In the genomic region with DNA sequence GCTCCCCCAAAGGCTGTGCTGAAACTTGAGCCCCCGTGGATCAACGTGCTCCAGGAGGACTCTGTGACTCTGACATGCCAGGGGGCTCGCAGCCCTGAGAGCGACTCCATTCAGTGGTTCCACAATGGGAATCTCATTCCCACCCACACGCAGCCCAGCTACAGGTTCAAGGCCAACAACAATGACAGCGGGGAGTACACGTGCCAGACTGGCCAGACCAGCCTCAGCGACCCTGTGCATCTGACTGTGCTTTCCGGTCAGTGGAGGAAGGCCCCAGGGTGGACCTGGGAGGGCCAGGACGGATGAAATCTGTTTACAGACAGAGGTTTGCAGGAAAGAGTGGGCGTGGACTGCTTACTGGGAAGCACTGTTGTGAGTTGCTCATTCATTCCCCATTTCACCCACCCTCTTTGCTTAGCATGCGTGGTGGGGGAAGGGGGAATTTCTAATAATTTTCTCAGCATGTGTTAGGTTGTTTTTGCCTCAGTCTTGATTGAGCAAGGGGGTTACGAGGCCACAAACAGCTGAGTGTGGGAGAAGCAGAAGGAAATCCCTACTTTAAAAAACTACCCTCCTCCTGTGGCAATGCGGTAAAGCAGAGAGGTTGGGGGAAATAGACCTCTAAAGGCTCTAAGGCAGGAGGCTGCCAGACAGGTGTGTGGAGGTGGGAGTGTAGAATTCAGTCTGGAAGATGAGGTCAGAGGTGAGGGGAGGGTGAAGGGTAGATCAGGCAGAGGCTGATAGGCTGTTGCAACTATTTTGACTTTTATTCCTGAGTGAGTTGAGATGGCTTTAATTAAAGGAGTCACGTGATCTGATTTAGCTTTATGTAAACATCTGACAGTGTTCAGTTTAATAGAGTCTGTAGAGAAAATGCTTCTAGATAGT, we compare ENCODE assay signal across 1 cellular context.
TF ChIP-seq lines count a peak whose summit lies in the region.

No MANE protein-coding gene starts in this region.

TF ChIP-seq in HepG2, 621 proteins besides CTCF, POLR2A, EP300 and RAD21 (continued from another document):
- TF ChIP-seq, protein P1, sequence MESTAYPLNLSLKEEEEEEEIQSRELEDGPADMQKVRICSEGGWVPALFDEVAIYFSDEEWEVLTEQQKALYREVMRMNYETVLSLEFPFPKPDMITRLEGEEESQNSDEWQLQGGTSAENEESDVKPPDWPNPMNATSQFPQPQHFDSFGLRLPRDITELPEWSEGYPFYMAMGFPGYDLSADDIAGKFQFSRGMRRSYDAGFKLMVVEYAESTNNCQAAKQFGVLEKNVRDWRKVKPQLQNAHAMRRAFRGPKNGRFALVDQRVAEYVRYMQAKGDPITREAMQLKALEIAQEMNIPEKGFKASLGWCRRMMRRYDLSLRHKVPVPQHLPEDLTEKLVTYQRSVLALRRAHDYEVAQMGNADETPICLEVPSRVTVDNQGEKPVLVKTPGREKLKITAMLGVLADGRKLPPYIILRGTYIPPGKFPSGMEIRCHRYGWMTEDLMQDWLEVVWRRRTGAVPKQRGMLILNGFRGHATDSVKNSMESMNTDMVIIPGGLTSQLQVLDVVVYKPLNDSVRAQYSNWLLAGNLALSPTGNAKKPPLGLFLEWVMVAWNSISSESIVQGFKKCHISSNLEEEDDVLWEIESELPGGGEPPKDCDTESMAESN (CRISPR knock-in tag; conservative IDR thresholded peaks at IDR 0.05), result 0 out of 2 replicates have a peak, but pooled peaks have one; percentile 32
- TF ChIP-seq ZNF326 (CRISPR knock-in tag; IDR thresholded peaks at IDR 0.05; ENCODE audit: borderline replicate concordance), result no peak
- TF ChIP-seq KDM2A (CRISPR knock-in tag; IDR thresholded peaks at IDR 0.05; ENCODE audit: borderline replicate concordance, low read depth), result peak; percentile 23; the same call in 1 of the 2 replicates
- TF ChIP-seq, protein P2, sequence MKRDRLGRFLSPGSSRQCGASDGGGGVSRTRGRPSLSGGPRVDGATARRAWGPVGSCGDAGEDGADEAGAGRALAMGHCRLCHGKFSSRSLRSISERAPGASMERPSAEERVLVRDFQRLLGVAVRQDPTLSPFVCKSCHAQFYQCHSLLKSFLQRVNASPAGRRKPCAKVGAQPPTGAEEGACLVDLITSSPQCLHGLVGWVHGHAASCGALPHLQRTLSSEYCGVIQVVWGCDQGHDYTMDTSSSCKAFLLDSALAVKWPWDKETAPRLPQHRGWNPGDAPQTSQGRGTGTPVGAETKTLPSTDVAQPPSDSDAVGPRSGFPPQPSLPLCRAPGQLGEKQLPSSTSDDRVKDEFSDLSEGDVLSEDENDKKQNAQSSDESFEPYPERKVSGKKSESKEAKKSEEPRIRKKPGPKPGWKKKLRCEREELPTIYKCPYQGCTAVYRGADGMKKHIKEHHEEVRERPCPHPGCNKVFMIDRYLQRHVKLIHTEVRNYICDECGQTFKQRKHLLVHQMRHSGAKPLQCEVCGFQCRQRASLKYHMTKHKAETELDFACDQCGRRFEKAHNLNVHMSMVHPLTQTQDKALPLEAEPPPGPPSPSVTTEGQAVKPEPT (CRISPR knock-in tag; IDR thresholded peaks at IDR 0.05; ENCODE audit: low read depth), result no peak
- 0 out of 2 replicates have a peak, but pooled peaks have one; percentile 20 for TF ChIP-seq ZNF788 (CRISPR knock-in tag; IDR thresholded peaks at IDR 0.05; ENCODE audit: borderline replicate concordance)
- no peak for TF ChIP-seq SMARCC2 (IDR thresholded peaks at IDR 0.05)
- TF ChIP-seq ETV5 (CRISPR knock-in tag; IDR thresholded peaks at IDR 0.05; ENCODE audit: borderline replicate concordance), result peak; percentile 39; the same call in 1 of the 2 replicates
- TF ChIP-seq RAD51 (IDR thresholded peaks at IDR 0.05; ENCODE audit: borderline replicate concordance), result peak; percentile 86
- peak; percentile 31; the same call in 1 of the 2 replicates for TF ChIP-seq ZFX (CRISPR knock-in tag; IDR thresholded peaks at IDR 0.05; ENCODE audit: low read depth)
- TF ChIP-seq, protein P3, sequence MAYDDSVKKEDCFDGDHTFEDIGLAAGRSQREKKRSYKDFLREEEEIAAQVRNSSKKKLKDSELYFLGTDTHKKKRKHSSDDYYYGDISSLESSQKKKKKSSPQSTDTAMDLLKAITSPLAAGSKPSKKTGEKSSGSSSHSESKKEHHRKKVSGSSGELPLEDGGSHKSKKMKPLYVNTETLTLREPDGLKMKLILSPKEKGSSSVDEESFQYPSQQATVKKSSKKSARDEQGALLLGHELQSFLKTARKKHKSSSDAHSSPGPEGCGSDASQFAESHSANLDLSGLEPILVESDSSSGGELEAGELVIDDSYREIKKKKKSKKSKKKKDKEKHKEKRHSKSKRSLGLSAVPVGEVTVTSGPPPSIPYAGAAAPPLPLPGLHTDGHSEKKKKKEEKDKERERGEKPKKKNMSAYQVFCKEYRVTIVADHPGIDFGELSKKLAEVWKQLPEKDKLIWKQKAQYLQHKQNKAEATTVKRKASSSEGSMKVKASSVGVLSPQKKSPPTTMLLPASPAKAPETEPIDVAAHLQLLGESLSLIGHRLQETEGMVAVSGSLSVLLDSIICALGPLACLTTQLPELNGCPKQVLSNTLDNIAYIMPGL (CRISPR knock-in tag; IDR thresholded peaks at IDR 0.05; ENCODE audit: borderline replicate concordance in 1 of 2, low read depth in 1 of 2), result peak in 1 of 2 experiments; percentile 28; a peak in 1 of 4 replicates
- TF ChIP-seq, protein P4, sequence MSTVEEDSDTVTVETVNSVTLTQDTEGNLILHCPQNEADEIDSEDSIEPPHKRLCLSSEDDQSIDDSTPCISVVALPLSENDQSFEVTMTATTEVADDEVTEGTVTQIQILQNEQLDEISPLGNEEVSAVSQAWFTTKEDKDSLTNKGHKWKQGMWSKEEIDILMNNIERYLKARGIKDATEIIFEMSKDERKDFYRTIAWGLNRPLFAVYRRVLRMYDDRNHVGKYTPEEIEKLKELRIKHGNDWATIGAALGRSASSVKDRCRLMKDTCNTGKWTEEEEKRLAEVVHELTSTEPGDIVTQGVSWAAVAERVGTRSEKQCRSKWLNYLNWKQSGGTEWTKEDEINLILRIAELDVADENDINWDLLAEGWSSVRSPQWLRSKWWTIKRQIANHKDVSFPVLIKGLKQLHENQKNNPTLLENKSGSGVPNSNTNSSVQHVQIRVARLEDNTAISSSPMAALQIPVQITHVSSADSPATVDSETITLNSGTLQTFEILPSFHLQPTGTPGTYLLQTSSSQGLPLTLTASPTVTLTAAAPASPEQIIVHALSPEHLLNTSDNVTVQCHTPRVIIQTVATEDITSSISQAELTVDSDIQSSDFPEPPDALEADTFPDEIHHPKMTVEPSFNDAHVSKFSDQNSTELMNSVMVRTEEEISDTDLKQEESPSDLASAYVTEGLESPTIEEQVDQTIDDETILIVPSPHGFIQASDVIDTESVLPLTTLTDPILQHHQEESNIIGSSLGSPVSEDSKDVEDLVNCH (CRISPR knock-in tag; IDR thresholded peaks at IDR 0.05), result no peak
- TF ChIP-seq, protein P5, sequence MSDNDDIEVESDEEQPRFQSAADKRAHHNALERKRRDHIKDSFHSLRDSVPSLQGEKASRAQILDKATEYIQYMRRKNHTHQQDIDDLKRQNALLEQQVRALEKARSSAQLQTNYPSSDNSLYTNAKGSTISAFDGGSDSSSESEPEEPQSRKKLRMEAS (IDR thresholded peaks at IDR 0.05), result peak; percentile 37; the same call in 1 of the 2 replicates
- no peak for TF ChIP-seq NBN (conservative IDR thresholded peaks at IDR 0.05)
- TF ChIP-seq, protein P6, sequence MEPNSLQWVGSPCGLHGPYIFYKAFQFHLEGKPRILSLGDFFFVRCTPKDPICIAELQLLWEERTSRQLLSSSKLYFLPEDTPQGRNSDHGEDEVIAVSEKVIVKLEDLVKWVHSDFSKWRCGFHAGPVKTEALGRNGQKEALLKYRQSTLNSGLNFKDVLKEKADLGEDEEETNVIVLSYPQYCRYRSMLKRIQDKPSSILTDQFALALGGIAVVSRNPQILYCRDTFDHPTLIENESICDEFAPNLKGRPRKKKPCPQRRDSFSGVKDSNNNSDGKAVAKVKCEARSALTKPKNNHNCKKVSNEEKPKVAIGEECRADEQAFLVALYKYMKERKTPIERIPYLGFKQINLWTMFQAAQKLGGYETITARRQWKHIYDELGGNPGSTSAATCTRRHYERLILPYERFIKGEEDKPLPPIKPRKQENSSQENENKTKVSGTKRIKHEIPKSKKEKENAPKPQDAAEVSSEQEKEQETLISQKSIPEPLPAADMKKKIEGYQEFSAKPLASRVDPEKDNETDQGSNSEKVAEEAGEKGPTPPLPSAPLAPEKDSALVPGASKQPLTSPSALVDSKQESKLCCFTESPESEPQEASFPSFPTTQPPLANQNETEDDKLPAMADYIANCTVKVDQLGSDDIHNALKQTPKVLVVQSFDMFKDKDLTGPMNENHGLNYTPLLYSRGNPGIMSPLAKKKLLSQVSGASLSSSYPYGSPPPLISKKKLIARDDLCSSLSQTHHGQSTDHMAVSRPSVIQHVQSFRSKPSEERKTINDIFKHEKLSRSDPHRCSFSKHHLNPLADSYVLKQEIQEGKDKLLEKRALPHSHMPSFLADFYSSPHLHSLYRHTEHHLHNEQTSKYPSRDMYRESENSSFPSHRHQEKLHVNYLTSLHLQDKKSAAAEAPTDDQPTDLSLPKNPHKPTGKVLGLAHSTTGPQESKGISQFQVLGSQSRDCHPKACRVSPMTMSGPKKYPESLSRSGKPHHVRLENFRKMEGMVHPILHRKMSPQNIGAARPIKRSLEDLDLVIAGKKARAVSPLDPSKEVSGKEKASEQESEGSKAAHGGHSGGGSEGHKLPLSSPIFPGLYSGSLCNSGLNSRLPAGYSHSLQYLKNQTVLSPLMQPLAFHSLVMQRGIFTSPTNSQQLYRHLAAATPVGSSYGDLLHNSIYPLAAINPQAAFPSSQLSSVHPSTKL (CRISPR knock-in tag; IDR thresholded peaks at IDR 0.05), result peak; percentile 43
- TF ChIP-seq, protein P7, sequence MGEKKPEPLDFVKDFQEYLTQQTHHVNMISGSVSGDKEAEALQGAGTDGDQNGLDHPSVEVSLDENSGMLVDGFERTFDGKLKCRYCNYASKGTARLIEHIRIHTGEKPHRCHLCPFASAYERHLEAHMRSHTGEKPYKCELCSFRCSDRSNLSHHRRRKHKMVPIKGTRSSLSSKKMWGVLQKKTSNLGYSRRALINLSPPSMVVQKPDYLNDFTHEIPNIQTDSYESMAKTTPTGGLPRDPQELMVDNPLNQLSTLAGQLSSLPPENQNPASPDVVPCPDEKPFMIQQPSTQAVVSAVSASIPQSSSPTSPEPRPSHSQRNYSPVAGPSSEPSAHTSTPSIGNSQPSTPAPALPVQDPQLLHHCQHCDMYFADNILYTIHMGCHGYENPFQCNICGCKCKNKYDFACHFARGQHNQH (CRISPR knock-in tag; IDR thresholded peaks at IDR 0.05), result peak; percentile 100
- TF ChIP-seq PAF1 (CRISPR knock-in tag; IDR thresholded peaks at IDR 0.05), result no peak
- 0 out of 2 replicates have a peak, but pooled peaks have one; percentile 43 for TF ChIP-seq MIER3 (CRISPR knock-in tag; IDR thresholded peaks at IDR 0.05; ENCODE audit: borderline replicate concordance)
- peak; percentile 39; the same call in 1 of the 2 replicates for TF ChIP-seq MYC (CRISPR knock-in tag; IDR thresholded peaks at IDR 0.05; ENCODE audit: borderline replicate concordance)
